Comparison of ENCODE assay signal across 9 cellular contexts in the genomic region with DNA sequence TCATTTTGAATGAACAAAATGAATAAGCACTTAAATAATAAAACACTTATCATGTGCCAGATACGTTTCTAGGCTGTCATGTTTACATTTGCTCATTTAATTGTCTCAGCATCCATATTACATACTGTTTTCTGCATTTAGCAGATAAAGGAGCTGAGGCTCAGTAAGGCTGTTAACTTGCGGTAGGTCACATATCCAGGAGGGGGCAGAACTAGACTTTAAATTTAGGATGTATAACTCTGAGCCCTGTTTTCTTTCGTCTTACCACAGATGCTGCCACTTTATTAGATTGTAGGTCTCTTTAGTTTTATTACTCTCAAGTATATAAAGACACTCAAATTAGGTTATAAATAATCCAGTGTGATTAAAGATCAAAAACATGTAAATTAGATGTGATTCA. TPM values are rescaled to one million over a fixed set of nuclear protein-coding genes. Genes with fewer than 3 reads are reported as not detected.
DNase-seq lines count a peak whose midpoint lies in the region; ATAC-seq, FAIRE-seq and TF ChIP-seq lines count a peak whose summit lies in the region.
"Had no signal": no experiment of that assay in that cellular context is flagged by ENCODE, and none has a peak within 500 bp of the region (broad histone marks: within the 10 kb centered on the region; RNA-seq: fewer than 3 reads in every experiment).

No MANE protein-coding gene starts in this region.

- intact Hi-C loops in pancreas (cut with DNase I), result no loop called here

- CTCF ChIA-PET in A549 (lab: Yijun Ruan, JAX), result interaction anchor here (0.6 to 5.1 kb wide), 16 partner anchors 8 to 1172 kb away, joined by 3 to 60 read pairs (median 4); a partner anchor contains a TSS

- FAIRE-seq in A549 (lab: Jason Lieb, UNC) (no peak), G401.6 (lab: Jason Lieb, UNC) (peak; percentile 87), pancreas (lab: Jason Lieb, UNC) (no peak)
- FAIRE-seq: endometrium had no signal

- H3K4me2 ChIP-seq in A549, result no peak overlapping the region

- H3K9me3 ChIP-seq in A549 (no peaks in the 10 kb centered on the region), pancreas (no peaks in the 10 kb centered on the region)

- POLR2A ChIA-PET in A549 (lab: Yijun Ruan, JAX), result interaction anchor here (1.0 kb wide), 1 partner anchor 29 kb away, joined by 4 read pairs; a partner anchor contains a TSS

- no peaks in the 10 kb centered on the region for H3K27me3 ChIP-seq in pancreas

- H3K4me3 ChIP-seq in A549, result no peak overlapping the region
- H3K4me3 ChIP-seq in cardiac fibroblast (replicated peaks in 1 of 2; ENCODE audit: low read depth in 2 of 2, low read length in 2 of 2), result no peak overlapping the region
- no peak overlapping the region for H3K4me3 ChIP-seq in pancreas

- TF ChIP-seq CTCF in A549 (IDR thresholded peaks at IDR 0.05), result peak; percentile 56
- peak; percentile 35 for TF ChIP-seq CTCF in cardiac fibroblast (IDR thresholded peaks at IDR 0.05; ENCODE audit: low read depth, low read length)
- no peak for TF ChIP-seq CTCF in pancreas (IDR thresholded peaks at IDR 0.05)

- ATAC-seq in A549 (peak; percentile 89 to 96), pancreas (peak in 3 of 4 donors; percentile 31 to 59 (median 38)), GM19397 (IDR thresholded peaks at IDR 0.05; ENCODE audit: unreplicated experiment) (no peak)

- DNase-seq in A549 (ENCODE audit: low read depth in 1 of 2, low spot score in 1 of 2), result peak; percentile 30 to 56
- peak; percentile 49 for DNase-seq in NCI-H1092 treated with DMSO at 0.1 percent for 48 hours (lab: John Stamatoyannopoulos, UW)
- DNase-seq in cardiac fibroblast (ENCODE audit: low read depth in 2 of 2), result peak; percentile 42 to 50
- no peak for DNase-seq in pancreas
- DNase-seq in GM19240 (ENCODE audit: insufficient read length, low spot score), result no peak
- DNase-seq in activated T-cell treated with anti-CD3 and anti-CD28 coated beads, Interleukin-2, amount 50 U/mL, for 48 hours, result no peak

- TF ChIP-seq POLR2A in A549 (IDR thresholded peaks at IDR 0.05; ENCODE audit: low read length), result no peak

- H3K4me1 ChIP-seq in A549 (no peaks in the 10 kb centered on the region), pancreas (no peaks in the 10 kb centered on the region)

- 43% methylated on average over 3 of the region's 3 CpGs for WGBS in A549 (ENCODE audit: missing lambda C conversion rate)
- 72 to 73% methylated on average over 3 of the region's 3 CpGs for WGBS in pancreas, 2 donors

- H3K36me3 ChIP-seq in pancreas, result peaks cover 0 to 54% (median 23%) of the 10 kb centered on the region in 3 donors

- TF ChIP-seq EP300 in A549 (IDR thresholded peaks at IDR 0.05), result no peak

- no peak overlapping the region for H3K27ac ChIP-seq in A549
- H3K27ac ChIP-seq in pancreas, result no peak overlapping the region

- TF ChIP-seq RAD21 in A549 (conservative IDR thresholded peaks at IDR 0.05 in 1 of 2, IDR thresholded peaks at IDR 0.05 in 1 of 2), result peak; percentile 59 to 70; a peak in 4 of 5 replicates

TF ChIP-seq in A549, 52 proteins besides CTCF, POLR2A, EP300 and RAD21:
- TF ChIP-seq, protein P1, sequence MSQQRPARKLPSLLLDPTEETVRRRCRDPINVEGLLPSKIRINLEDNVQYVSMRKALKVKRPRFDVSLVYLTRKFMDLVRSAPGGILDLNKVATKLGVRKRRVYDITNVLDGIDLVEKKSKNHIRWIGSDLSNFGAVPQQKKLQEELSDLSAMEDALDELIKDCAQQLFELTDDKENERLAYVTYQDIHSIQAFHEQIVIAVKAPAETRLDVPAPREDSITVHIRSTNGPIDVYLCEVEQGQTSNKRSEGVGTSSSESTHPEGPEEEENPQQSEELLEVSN (IDR thresholded peaks at IDR 0.05; ENCODE audit: borderline replicate concordance, low read depth), result no peak
- TF ChIP-seq SMC3 (IDR thresholded peaks at IDR 0.05), result peak; percentile 67
- TF ChIP-seq, protein P2, sequence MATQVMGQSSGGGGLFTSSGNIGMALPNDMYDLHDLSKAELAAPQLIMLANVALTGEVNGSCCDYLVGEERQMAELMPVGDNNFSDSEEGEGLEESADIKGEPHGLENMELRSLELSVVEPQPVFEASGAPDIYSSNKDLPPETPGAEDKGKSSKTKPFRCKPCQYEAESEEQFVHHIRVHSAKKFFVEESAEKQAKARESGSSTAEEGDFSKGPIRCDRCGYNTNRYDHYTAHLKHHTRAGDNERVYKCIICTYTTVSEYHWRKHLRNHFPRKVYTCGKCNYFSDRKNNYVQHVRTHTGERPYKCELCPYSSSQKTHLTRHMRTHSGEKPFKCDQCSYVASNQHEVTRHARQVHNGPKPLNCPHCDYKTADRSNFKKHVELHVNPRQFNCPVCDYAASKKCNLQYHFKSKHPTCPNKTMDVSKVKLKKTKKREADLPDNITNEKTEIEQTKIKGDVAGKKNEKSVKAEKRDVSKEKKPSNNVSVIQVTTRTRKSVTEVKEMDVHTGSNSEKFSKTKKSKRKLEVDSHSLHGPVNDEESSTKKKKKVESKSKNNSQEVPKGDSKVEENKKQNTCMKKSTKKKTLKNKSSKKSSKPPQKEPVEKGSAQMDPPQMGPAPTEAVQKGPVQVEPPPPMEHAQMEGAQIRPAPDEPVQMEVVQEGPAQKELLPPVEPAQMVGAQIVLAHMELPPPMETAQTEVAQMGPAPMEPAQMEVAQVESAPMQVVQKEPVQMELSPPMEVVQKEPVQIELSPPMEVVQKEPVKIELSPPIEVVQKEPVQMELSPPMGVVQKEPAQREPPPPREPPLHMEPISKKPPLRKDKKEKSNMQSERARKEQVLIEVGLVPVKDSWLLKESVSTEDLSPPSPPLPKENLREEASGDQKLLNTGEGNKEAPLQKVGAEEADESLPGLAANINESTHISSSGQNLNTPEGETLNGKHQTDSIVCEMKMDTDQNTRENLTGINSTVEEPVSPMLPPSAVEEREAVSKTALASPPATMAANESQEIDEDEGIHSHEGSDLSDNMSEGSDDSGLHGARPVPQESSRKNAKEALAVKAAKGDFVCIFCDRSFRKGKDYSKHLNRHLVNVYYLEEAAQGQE (IDR thresholded peaks at IDR 0.05), result no peak
- TF ChIP-seq HDAC2 (IDR thresholded peaks at IDR 0.05), result no peak
- no peak for TF ChIP-seq RNF2 (IDR thresholded peaks at IDR 0.05; ENCODE audit: borderline replicate concordance, low read depth)
TF ChIP-seq in A549: peak in this region for 1.

RNA-seq across cellular contexts. Expression of a gene that starts 17.7 kb away (rescaled TPM):
- polyA plus RNA-seq in A549 (2011; rRNA removed) (15.7 and 18.4 TPM in 2 replicates), A549 (2017; fragmentation: RNase III; extraction: RNeasy Plus Mini Kit Qiagen cat#74134 plus additional on column Dnase treatment) (6.6 to 7.2 TPM (median 7.1 TPM) in 3 replicates), pancreas (10 to 100 TPM; 13.5 to 23.6 TPM)
- polyA plus RNA-seq in A549 (2012; cell fraction: cytosol; rRNA removed), result 2.7 and 2.8 TPM in 2 replicates
- 2.4 and 4.3 TPM in 2 replicates for polyA plus RNA-seq in A549 (2012; cell fraction: nucleus; rRNA removed)
- polyA minus RNA-seq in A549 (2011; rRNA and poly(A)+ RNA removed), result 5.2 and 7.2 TPM in 2 replicates
- 10 to 100 TPM in 5 of 6 donors, 1 to 10 TPM in 1; 9.9 to 17.8 (median 13.7) TPM for total RNA-seq in pancreas

RNA-seq across cellular contexts. Expression of a gene that starts 17.9 kb away (rescaled TPM):
- 12.1 and 16.6 TPM in 2 replicates for polyA plus RNA-seq in A549 (2011; rRNA removed)
- 1.4 and 1.6 TPM in 2 replicates for polyA plus RNA-seq in A549 (2012; cell fraction: cytosol; rRNA removed)
- polyA plus RNA-seq in A549 (2012; cell fraction: nucleus; rRNA removed), result 0.73 and 1.2 TPM in 2 replicates
- polyA plus RNA-seq in A549 (2017; fragmentation: RNase III; extraction: RNeasy Plus Mini Kit Qiagen cat#74134 plus additional on column Dnase treatment), result 5.8 to 6.5 TPM (median 6.4 TPM) in 3 replicates
- polyA minus RNA-seq in A549 (2011; rRNA and poly(A)+ RNA removed), result 11.2 and 12.1 TPM in 2 replicates
- 10 to 100 TPM in 1 of 6 donors, 1 to 10 TPM in 5; 5.2 to 10.9 (median 6.3) TPM for total RNA-seq in pancreas
- polyA plus RNA-seq in pancreas, result 1 to 10 TPM; 1.1 to 1.8 TPM

RNA-seq across cellular contexts. Expression of a gene that starts 29.6 kb away (rescaled TPM):
- polyA plus RNA-seq in A549 (2011; rRNA removed) (128 and 173 TPM in 2 replicates), A549 (2017; fragmentation: RNase III; extraction: RNeasy Plus Mini Kit Qiagen cat#74134 plus additional on column Dnase treatment) (80.3 to 83.1 TPM (median 82.2 TPM) in 3 replicates), pancreas (10 to 100 TPM; 26.3 to 32.0 TPM)
- polyA plus RNA-seq in A549 (2012; cell fraction: cytosol; rRNA removed), result 31.1 and 35.2 TPM in 2 replicates
- polyA plus RNA-seq in A549 (2012; cell fraction: nucleus; rRNA removed), result 10.9 and 17.0 TPM in 2 replicates
- polyA minus RNA-seq in A549 (2011; rRNA and poly(A)+ RNA removed), result 34.5 and 40.9 TPM in 2 replicates
- total RNA-seq in pancreas, result 10 to 100 TPM; 27.6 to 51.3 (median 39.0) TPM

RNA-seq across cellular contexts. Expression of a gene that starts 59.4 kb away (rescaled TPM):
- polyA plus RNA-seq in A549 (2011; rRNA removed), result 4.6 and 7.3 TPM in 2 replicates
- 1.1 and 1.2 TPM in 2 replicates for polyA plus RNA-seq in A549 (2012; cell fraction: cytosol; rRNA removed)
- polyA plus RNA-seq in A549 (2012; cell fraction: nucleus; rRNA removed), result 0.56 and 1.9 TPM in 2 replicates
- polyA plus RNA-seq in A549 (2017; fragmentation: RNase III; extraction: RNeasy Plus Mini Kit Qiagen cat#74134 plus additional on column Dnase treatment), result 2.0 to 2.4 TPM (median 2.1 TPM) in 3 replicates
- polyA minus RNA-seq in A549 (2011; rRNA and poly(A)+ RNA removed), result 1.2 and 2.4 TPM in 2 replicates
- total RNA-seq in pancreas, result 1 to 10 TPM; 3.1 to 6.1 (median 4.0) TPM
- polyA plus RNA-seq in pancreas, result 1 to 10 TPM; 1.8 to 4.4 TPM

Comparison
In these comparisons a context has a peak if more than half of its experiments do, and no peak if none do; other contexts are left out.
1. DNase-seq: peak in A549 (2 of 2), NCI-H1092 treated with DMSO at 0.1 percent for 48 hours (single experiment) and cardiac fibroblast (2 of 2); none in pancreas (0 of 6), GM19240 (single experiment) and activated T-cell treated with anti-CD3 and anti-CD28 coated beads, Interleukin-2, amount 50 U/mL, for 48 hours (0 of 2).
2. CTCF ChIP-seq: peak in A549 (single experiment) and cardiac fibroblast (single experiment); none in pancreas (0 of 4).